In genomic region chr13:72255908-72256307, GRCh38 we compare ENCODE assay signal across 8 cellular contexts.
A peak's percentile ranks its signal among the peaks of the same experiment; 100 is the strongest.
DNase-seq lines count a peak whose midpoint lies in the region; ATAC-seq, FAIRE-seq and TF ChIP-seq lines count a peak whose summit lies in the region.

No MANE protein-coding gene starts in this region.

- FAIRE-seq in islet of Langerhans (lab: Jason Lieb, UNC) = peak; percentile 71

- peak; percentile 39; the same call in 1 of the 2 replicates for TF ChIP-seq CTCF in LNCAP (IDR thresholded peaks at IDR 0.05)

- ATAC-seq in SK-N-SH treated with all-trans-retinoic acid at 6 μM for 48 hours = peak; percentile 98
- no peak for ATAC-seq in GM21381 (IDR thresholded peaks at IDR 0.05; ENCODE audit: unreplicated experiment)
- ATAC-seq in GM21619 (IDR thresholded peaks at IDR 0.05; ENCODE audit: unreplicated experiment) = no peak

- DNase-seq in CMK (ENCODE audit: low read depth) = peak; percentile 18
- DNase-seq in KG1 (lab: John Stamatoyannopoulos, UW) = no peak
- no peak for DNase-seq in GM03348 (ENCODE audit: low spot score)

TF ChIP-seq in SK-N-SH treated with all-trans-retinoic acid at 6 μM for 48 hours, 23 proteins besides CTCF, POLR2A, EP300 and RAD21:
- TF ChIP-seq ESRRG (CRISPR knock-in tag; IDR thresholded peaks at IDR 0.05) (no peak), POU6F1 (CRISPR knock-in tag; IDR thresholded peaks at IDR 0.05; ENCODE audit: borderline replicate concordance, low read depth) (no peak), TOX (CRISPR knock-in tag; IDR thresholded peaks at IDR 0.05; ENCODE audit: borderline replicate concordance) (no peak), PATZ1 (CRISPR knock-in tag; IDR thresholded peaks at IDR 0.05; ENCODE audit: borderline replicate concordance) (no peak), ZNF565 (CRISPR knock-in tag; conservative IDR thresholded peaks at IDR 0.05; ENCODE audit: low read depth) (no peak), ZC3H10 (CRISPR knock-in tag; IDR thresholded peaks at IDR 0.05) (no peak), BACH2 (CRISPR knock-in tag; IDR thresholded peaks at IDR 0.05; ENCODE audit: borderline replicate concordance) (no peak), GLIS3 (CRISPR knock-in tag; IDR thresholded peaks at IDR 0.05) (no peak), ZFP30 (CRISPR knock-in tag; IDR thresholded peaks at IDR 0.05) (no peak), TCF4 (CRISPR knock-in tag; IDR thresholded peaks at IDR 0.05; ENCODE audit: borderline replicate concordance) (no peak), CSDC2 (CRISPR knock-in tag; IDR thresholded peaks at IDR 0.05) (no peak), OSR1 (CRISPR knock-in tag; IDR thresholded peaks at IDR 0.05) (no peak), CSRNP3 (CRISPR knock-in tag; IDR thresholded peaks at IDR 0.05) (no peak), SNAI2 (CRISPR knock-in tag; IDR thresholded peaks at IDR 0.05) (no peak)
- TF ChIP-seq, protein P1, sequence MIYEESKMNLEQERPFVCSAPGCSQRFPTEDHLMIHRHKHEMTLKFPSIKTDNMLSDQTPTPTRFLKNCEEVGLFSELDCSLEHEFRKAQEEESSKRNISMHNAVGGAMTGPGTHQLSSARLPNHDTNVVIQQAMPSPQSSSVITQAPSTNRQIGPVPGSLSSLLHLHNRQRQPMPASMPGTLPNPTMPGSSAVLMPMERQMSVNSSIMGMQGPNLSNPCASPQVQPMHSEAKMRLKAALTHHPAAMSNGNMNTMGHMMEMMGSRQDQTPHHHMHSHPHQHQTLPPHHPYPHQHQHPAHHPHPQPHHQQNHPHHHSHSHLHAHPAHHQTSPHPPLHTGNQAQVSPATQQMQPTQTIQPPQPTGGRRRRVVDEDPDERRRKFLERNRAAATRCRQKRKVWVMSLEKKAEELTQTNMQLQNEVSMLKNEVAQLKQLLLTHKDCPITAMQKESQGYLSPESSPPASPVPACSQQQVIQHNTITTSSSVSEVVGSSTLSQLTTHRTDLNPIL (CRISPR knock-in tag; IDR thresholded peaks at IDR 0.05; ENCODE audit: low read depth) = no peak
- TF ChIP-seq, protein P2, sequence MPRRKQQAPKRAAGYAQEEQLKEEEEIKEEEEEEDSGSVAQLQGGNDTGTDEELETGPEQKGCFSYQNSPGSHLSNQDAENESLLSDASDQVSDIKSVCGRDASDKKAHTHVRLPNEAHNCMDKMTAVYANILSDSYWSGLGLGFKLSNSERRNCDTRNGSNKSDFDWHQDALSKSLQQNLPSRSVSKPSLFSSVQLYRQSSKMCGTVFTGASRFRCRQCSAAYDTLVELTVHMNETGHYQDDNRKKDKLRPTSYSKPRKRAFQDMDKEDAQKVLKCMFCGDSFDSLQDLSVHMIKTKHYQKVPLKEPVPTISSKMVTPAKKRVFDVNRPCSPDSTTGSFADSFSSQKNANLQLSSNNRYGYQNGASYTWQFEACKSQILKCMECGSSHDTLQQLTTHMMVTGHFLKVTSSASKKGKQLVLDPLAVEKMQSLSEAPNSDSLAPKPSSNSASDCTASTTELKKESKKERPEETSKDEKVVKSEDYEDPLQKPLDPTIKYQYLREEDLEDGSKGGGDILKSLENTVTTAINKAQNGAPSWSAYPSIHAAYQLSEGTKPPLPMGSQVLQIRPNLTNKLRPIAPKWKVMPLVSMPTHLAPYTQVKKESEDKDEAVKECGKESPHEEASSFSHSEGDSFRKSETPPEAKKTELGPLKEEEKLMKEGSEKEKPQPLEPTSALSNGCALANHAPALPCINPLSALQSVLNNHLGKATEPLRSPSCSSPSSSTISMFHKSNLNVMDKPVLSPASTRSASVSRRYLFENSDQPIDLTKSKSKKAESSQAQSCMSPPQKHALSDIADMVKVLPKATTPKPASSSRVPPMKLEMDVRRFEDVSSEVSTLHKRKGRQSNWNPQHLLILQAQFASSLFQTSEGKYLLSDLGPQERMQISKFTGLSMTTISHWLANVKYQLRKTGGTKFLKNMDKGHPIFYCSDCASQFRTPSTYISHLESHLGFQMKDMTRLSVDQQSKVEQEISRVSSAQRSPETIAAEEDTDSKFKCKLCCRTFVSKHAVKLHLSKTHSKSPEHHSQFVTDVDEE (CRISPR knock-in tag; IDR thresholded peaks at IDR 0.05) = no peak
